Comparison of ENCODE assay signal across 1 cellular context in genomic region chr11:3014314-3014938, GRCh38.
TF ChIP-seq lines count a peak whose summit lies in the region.

No MANE protein-coding gene starts in this region.

TF ChIP-seq in SK-N-SH, 30 proteins besides CTCF, POLR2A, EP300 and RAD21:
- TF ChIP-seq PBX3 (IDR thresholded peaks at IDR 0.05), result no peak
- no peak for TF ChIP-seq FOSL2 (IDR thresholded peaks at IDR 0.05; ENCODE audit: borderline replicate concordance, low read depth)
- TF ChIP-seq MXI1 (IDR thresholded peaks at IDR 0.05; ENCODE audit: low read depth, low read length), result no peak
- TF ChIP-seq REST (IDR thresholded peaks at IDR 0.05; ENCODE audit: low read depth, low read length), result no peak
- TF ChIP-seq NFIC (IDR thresholded peaks at IDR 0.05; ENCODE audit: borderline replicate concordance), result no peak
- no peak for TF ChIP-seq ZBTB33 (IDR thresholded peaks at IDR 0.05; ENCODE audit: borderline replicate concordance, low read depth)
- no peak for TF ChIP-seq USF1 (IDR thresholded peaks at IDR 0.05; ENCODE audit: borderline replicate concordance, low read depth)
- TF ChIP-seq MAX (IDR thresholded peaks at IDR 0.05; ENCODE audit: low read depth), result no peak
- no peak for TF ChIP-seq CHD2 (IDR thresholded peaks at IDR 0.05; ENCODE audit: low read length, partially characterized antibody)
- TF ChIP-seq SMC3 (IDR thresholded peaks at IDR 0.05; ENCODE audit: low read depth, low read length), result no peak
- TF ChIP-seq NRF1 (IDR thresholded peaks at IDR 0.05; ENCODE audit: low read depth, low read length), result no peak
